In the genomic region with DNA sequence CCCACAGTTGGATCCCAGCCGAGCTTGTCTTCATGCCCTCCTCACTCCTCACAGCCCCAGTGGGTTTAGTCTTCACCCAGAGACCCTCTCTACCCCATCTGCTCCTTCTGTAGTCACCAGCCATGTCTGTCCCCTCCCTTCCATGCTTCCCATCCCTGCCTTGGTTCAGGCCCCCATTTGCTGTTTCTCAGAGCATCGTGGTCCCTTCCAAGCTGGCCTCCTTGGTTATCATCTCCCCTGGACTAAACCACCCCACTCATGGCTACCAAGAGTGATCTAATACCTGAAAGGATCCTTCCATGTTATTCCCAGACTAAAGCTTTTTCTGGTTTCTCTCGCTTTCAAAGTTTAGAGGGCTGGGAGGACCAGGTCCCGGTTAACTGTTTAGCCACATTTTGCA, we compare ENCODE assay signal across 9 cellular contexts. TPM values are rescaled to one million over a fixed set of nuclear protein-coding genes. Genes with fewer than 3 reads are reported as not detected.
DNase-seq lines count a peak whose midpoint lies in the region; ATAC-seq, FAIRE-seq and TF ChIP-seq lines count a peak whose summit lies in the region.
"Had no signal": no experiment of that assay in that cellular context is flagged by ENCODE, and none has a peak within 500 bp of the region (broad histone marks: within the 10 kb centered on the region; RNA-seq: fewer than 3 reads in every experiment).

No MANE protein-coding gene starts in this region.

- H4K91ac ChIP-seq in H1 (replicated peaks; ENCODE audit: insufficient read length, low read length): no peak overlapping the region

- TF ChIP-seq CTCF in H1 (IDR thresholded peaks at IDR 0.05; ENCODE audit: control extremely low read depth in 1 of 3, insufficient read depth in 1 of 3, low read depth in 1 of 3, low read length in 3 of 3): no peak
- no peak for TF ChIP-seq CTCF in HepG2 (CRISPR knock-in tag; IDR thresholded peaks at IDR 0.05)
- no peak for TF ChIP-seq CTCF in body of pancreas (IDR thresholded peaks at IDR 0.05)

- H2BK120ac ChIP-seq in H1 (replicated peaks; ENCODE audit: low read depth, low read length): no peak overlapping the region

- H3K36me3 ChIP-seq in SJSA1 (peaks cover 4% of the 10 kb centered on the region; the same call in 1 of the 2 replicates), H1 (ENCODE audit: control insufficient read depth in 2 of 4, insufficient read depth in 4 of 4, low read length in 3 of 4) (no peaks in the 10 kb centered on the region), HepG2 (replicated peaks in 1 of 2; ENCODE audit: control insufficient read depth in 1 of 2, insufficient read depth in 2 of 2, low read length in 2 of 2) (no peaks in the 10 kb centered on the region), body of pancreas (replicated peaks in 1 of 2; ENCODE audit: insufficient read depth in 1 of 2, low read depth in 2 of 2) (no peaks in the 10 kb centered on the region)

- peaks cover 8 to 11% of the 10 kb centered on the region in 2 donors for H3K36me3 Mint-ChIP-seq in activated T-cell treated with anti-CD3 and anti-CD28 coated beads, Interleukin-2, amount 50 U/mL, for 72 hours (ENCODE audit: insufficient read depth in 2 of 2)
- peaks cover 9% of the 10 kb centered on the region for H3K36me3 Mint-ChIP-seq in stimulated activated effector memory CD8-positive, alpha-beta T cell treated with anti-CD3 and anti-CD28 coated beads, Interleukin-12 subunit alpha, Interleukin-12 subunit beta, amount 100 ng/mL, for 72 hours

- peaks cover 5 to 7% of the 10 kb centered on the region in 2 donors for H3K9me3 Mint-ChIP-seq in activated T-cell treated with anti-CD3 and anti-CD28 coated beads, Interleukin-2, amount 50 U/mL, for 72 hours
- peaks cover 8% of the 10 kb centered on the region for H3K9me3 Mint-ChIP-seq in stimulated activated effector memory CD8-positive, alpha-beta T cell treated with anti-CD3 and anti-CD28 coated beads, Interleukin-12 subunit alpha, Interleukin-12 subunit beta, amount 100 ng/mL, for 72 hours

- H3K23ac ChIP-seq in H1 (ENCODE audit: insufficient read length): no peak overlapping the region

- H3K14ac ChIP-seq in H1 (ENCODE audit: insufficient read length): no peak overlapping the region

- no peak for FAIRE-seq in H1 (lab: Jason Lieb, UNC)
- FAIRE-seq in HepG2 (lab: Jason Lieb, UNC): no peak

- H2BK12ac ChIP-seq in H1 (ENCODE audit: low read depth, low read length): no peak overlapping the region

- H3K4ac ChIP-seq in H1 (replicated peaks; ENCODE audit: insufficient read length, low read depth, low read length): no peak overlapping the region

- TF ChIP-seq POLR2A in H1 (IDR thresholded peaks at IDR 0.05; ENCODE audit: control extremely low read depth in 1 of 2, low read depth in 2 of 2, low read length in 2 of 2) (no peak), HepG2 (IDR thresholded peaks at IDR 0.05; ENCODE audit: insufficient read depth in 1 of 2, low read depth in 2 of 2, low read length in 2 of 2) (no peak), body of pancreas (IDR thresholded peaks at IDR 0.05) (no peak)

- H2BK5ac ChIP-seq in H1 (ENCODE audit: low read depth, low read length): no peak overlapping the region

- H2AFZ ChIP-seq in H1 (ENCODE audit: low read length) (no peak overlapping the region), HepG2 (ENCODE audit: low read length) (no peak overlapping the region)

- no peak for TF ChIP-seq RAD21 in H1 (IDR thresholded peaks at IDR 0.05 in 1 of 2, conservative IDR thresholded peaks at IDR 0.05 in 1 of 2; ENCODE audit: low read depth in 2 of 2, low read length in 2 of 2)
- TF ChIP-seq RAD21 in HepG2 (CRISPR knock-in tag; IDR thresholded peaks at IDR 0.05): no peak

- POLR2A ChIA-PET in H1 (lab: Charles Lee; ENCODE audit: partially characterized antibody): interaction anchor here (1.5 kb wide), 1 partner anchor 9 kb away, joined by 4 read pairs; a partner anchor contains a TSS
- POLR2A ChIA-PET in HepG2 (lab: Yijun Ruan, JAX): no interaction called here

- BruUV-seq in HepG2 (replicated peaks; lab: Mats Ljungman, UMichigan): no TSS peak

- TF ChIP-seq EP300 in H1 (IDR thresholded peaks at IDR 0.05; ENCODE audit: borderline replicate concordance in 1 of 2, low read depth in 2 of 2, low read length in 2 of 2) (no peak), HepG2 (IDR thresholded peaks at IDR 0.05; ENCODE audit: low read depth in 2 of 2, low read length in 2 of 2) (no peak), HepG2 (CRISPR knock-in tag; IDR thresholded peaks at IDR 0.05; ENCODE audit: borderline replicate concordance) (no peak)

- peak overlapping the region; percentile 70 to 84 for H3K4me3 Mint-ChIP-seq in activated T-cell treated with anti-CD3 and anti-CD28 coated beads, Interleukin-2, amount 50 U/mL, for 72 hours
- H3K4me3 Mint-ChIP-seq in stimulated activated effector memory CD8-positive, alpha-beta T cell treated with anti-CD3 and anti-CD28 coated beads, Interleukin-12 subunit alpha, Interleukin-12 subunit beta, amount 100 ng/mL, for 72 hours: peak overlapping the region; percentile 67

- no peaks in the 10 kb centered on the region for H4K20me1 ChIP-seq in H1 (replicated peaks in 1 of 2; ENCODE audit: control insufficient read depth in 1 of 2, insufficient read depth in 2 of 2, low read length in 2 of 2)
- no peaks in the 10 kb centered on the region for H4K20me1 ChIP-seq in HepG2 (ENCODE audit: insufficient read depth, low read length)

- no peak overlapping the region for H4K8ac ChIP-seq in H1 (ENCODE audit: extremely low read depth, insufficient read depth, low read length)

- no peak for ATAC-seq in activated T-cell treated with anti-CD3 and anti-CD28 coated beads, Interleukin-2, amount 50 U/mL, for 72 hours (replicated peaks in 1 of 2)
- ATAC-seq in stimulated activated effector memory CD8-positive, alpha-beta T cell treated with anti-CD3 and anti-CD28 coated beads, Interleukin-12 subunit alpha, Interleukin-12 subunit beta, amount 100 ng/mL, for 72 hours: no peak
- ATAC-seq in HepG2 (no peak), body of pancreas (no peak)

- H4K5ac ChIP-seq in H1 (ENCODE audit: insufficient read length, low read depth, low read length): no peak overlapping the region

- 76% methylated on average over 4 of the region's 4 CpGs; no CpG with 5 or more reads in 1 of the 2 experiments for WGBS in H1 (ENCODE audit: extremely low coverage in 1 of 2, insufficient coverage in 1 of 2, insufficient read length in 1 of 2, insufficient replicate concordance in 2 of 2, low coverage in 1 of 2, low lambda C conversion rate in 2 of 2, missing lambda C conversion rate in 1 of 2), 2 experiments
- 21% methylated on average over 4 of the region's 4 CpGs for WGBS in HepG2 (ENCODE audit: low lambda C conversion rate)
- 95 to 96% methylated on average over 4 of the region's 4 CpGs for WGBS in body of pancreas, 2 donors

- H2BK20ac ChIP-seq in H1 (ENCODE audit: low read length): no peak overlapping the region

- H3K79me2 ChIP-seq in H1 (ENCODE audit: control insufficient read depth in 1 of 2, insufficient read depth in 2 of 2, low read length in 2 of 2): no peaks in the 10 kb centered on the region
- H3K79me2 ChIP-seq in HepG2 (ENCODE audit: insufficient read depth, low read length): no peaks in the 10 kb centered on the region

- no peak overlapping the region for H3K4me2 ChIP-seq in H1 (ENCODE audit: insufficient read depth in 1 of 2, low read depth in 2 of 2, low read length in 2 of 2)
- H3K4me2 ChIP-seq in HepG2 (ENCODE audit: low read depth, low read length): no peak overlapping the region

- no peaks in the 10 kb centered on the region for H3K27me3 ChIP-seq in SJSA1 (replicated peaks)
- peaks cover 0 to 10% (median 3%) of the 10 kb centered on the region in 4 experiments; a peak in 5 of 7 replicates for H3K27me3 ChIP-seq in H1 (replicated peaks in 1 of 4; ENCODE audit: control insufficient read depth in 3 of 4, extremely low read depth in 1 of 4, insufficient read depth in 3 of 4, low read length in 3 of 4)
- H3K27me3 ChIP-seq in HepG2 (ENCODE audit: control insufficient read depth in 1 of 2, insufficient read depth in 2 of 2, low read length in 2 of 2): peaks cover under 1 to 2% of the 10 kb centered on the region in 2 experiments; a peak in 1 of 5 replicates
- H3K27me3 ChIP-seq in body of pancreas: no peaks in the 10 kb centered on the region

- DNase-seq in activated T-cell treated with anti-CD3 and anti-CD28 coated beads, Interleukin-2, amount 50 U/mL, for 72 hours: no peak
- no peak for DNase-seq in activated T-cell treated with anti-CD3 and anti-CD28 coated beads for 4 hours
- no peak for DNase-seq in SJSA1 (ENCODE audit: low read depth in 1 of 2, low spot score in 2 of 2)
- DNase-seq in H1 (ENCODE audit: low read depth in 1 of 2, low spot score in 2 of 2): no peak
- DNase-seq in stimulated activated effector memory CD8-positive, alpha-beta T cell treated with anti-CD3 and anti-CD28 coated beads, Interleukin-12 subunit alpha, Interleukin-12 subunit beta, amount 100 ng/mL, for 72 hours (ENCODE audit: low spot score in 2 of 2): no peak
- DNase-seq in central memory CD4-positive, alpha-beta T cell: no peak
- no peak for DNase-seq in HepG2 (ENCODE audit: low spot score)
- DNase-seq in body of pancreas: no peak
- DNase-seq: GOT3 had no signal

- intact Hi-C loops in HepG2 (cut with micrococcal nuclease; ENCODE audit: unreplicated experiment): no loop called here
- intact Hi-C loops in body of pancreas (cut with DNase I): no loop called here

- peak overlapping the region; percentile 74 for H3K27ac Mint-ChIP-seq in activated T-cell treated with anti-CD3 and anti-CD28 coated beads, Interleukin-2, amount 50 U/mL, for 72 hours
- peak overlapping the region; percentile 91 for H3K27ac Mint-ChIP-seq in stimulated activated effector memory CD8-positive, alpha-beta T cell treated with anti-CD3 and anti-CD28 coated beads, Interleukin-12 subunit alpha, Interleukin-12 subunit beta, amount 100 ng/mL, for 72 hours

- no peak overlapping the region for H3K56ac ChIP-seq in H1 (replicated peaks; ENCODE audit: insufficient read length, low read depth, low read length)

- no peaks in the 10 kb centered on the region for H3K23me2 ChIP-seq in H1 (ENCODE audit: low read depth, low read length)

- in situ Hi-C loops in HepG2 (cut with HindIII; ENCODE audit: extremely low pct_ligation_motif_present, low pct_unique_long_range_greater_than_20kb): no loop called here

- H3K4me1 ChIP-seq in SJSA1 (replicated peaks): peaks cover 45% of the 10 kb centered on the region
- no peaks in the 10 kb centered on the region for H3K4me1 ChIP-seq in H1 (replicated peaks in 1 of 4; ENCODE audit: control insufficient read depth in 3 of 4, insufficient read depth in 4 of 4, low read length in 3 of 4)
- peaks cover 5% of the 10 kb centered on the region; the same call in 1 of the 2 replicates for H3K4me1 ChIP-seq in HepG2 (ENCODE audit: insufficient read depth, low read length)
- peaks cover 56% of the 10 kb centered on the region for H3K4me1 ChIP-seq in body of pancreas

- peaks cover 26% of the 10 kb centered on the region for H3K4me1 Mint-ChIP-seq in activated T-cell treated with anti-CD3 and anti-CD28 coated beads, Interleukin-2, amount 50 U/mL, for 72 hours (ENCODE audit: low read depth)
- peaks cover 38% of the 10 kb centered on the region for H3K4me1 Mint-ChIP-seq in stimulated activated effector memory CD8-positive, alpha-beta T cell treated with anti-CD3 and anti-CD28 coated beads, Interleukin-12 subunit alpha, Interleukin-12 subunit beta, amount 100 ng/mL, for 72 hours

- H2AK5ac ChIP-seq in H1 (ENCODE audit: low read depth, low read length): no peak overlapping the region

- peaks cover 28% of the 10 kb centered on the region for H3K27me3 Mint-ChIP-seq in activated T-cell treated with anti-CD3 and anti-CD28 coated beads, Interleukin-2, amount 50 U/mL, for 72 hours (ENCODE audit: low read depth)

- no peak overlapping the region for H3K18ac ChIP-seq in H1 (ENCODE audit: extremely low read depth, low read length)

- CTCF ChIA-PET in H1 (lab: Charles Lee; ENCODE audit: partially characterized antibody) (interaction anchor here (0.5 to 5.2 kb wide), 7 partner anchors 9 to 270 kb away, joined by 3 to 23 read pairs (median 7); no protein-coding TSS in a partner anchor), HepG2 (lab: Yijun Ruan, JAX; ENCODE audit: low intra/inter-chr PET ratio, low total read pairs) (no interaction called here)

- 0 out of 2 replicates have a peak, but pooled peaks cover 2% of the 10 kb centered on the region for H3K79me1 ChIP-seq in H1 (ENCODE audit: low read depth, low read length)

- 0 out of 2 replicates have a peak overlapping the region, but pooled peaks have one; percentile 29 for H2BK15ac ChIP-seq in H1 (ENCODE audit: low read length)

- no peak overlapping the region for H3K4me3 ChIP-seq in SJSA1
- H3K4me3 ChIP-seq in H1 (ENCODE audit: extremely low read depth in 1 of 4, insufficient read depth in 2 of 4, low read depth in 3 of 4, low read length in 4 of 4): no peak overlapping the region
- no peak overlapping the region for H3K4me3 ChIP-seq in HepG2 (replicated peaks in 1 of 3; ENCODE audit: insufficient read depth in 1 of 3, low read depth in 2 of 3, low read length in 3 of 3)
- no peak overlapping the region for H3K4me3 ChIP-seq in body of pancreas

- H3K27ac ChIP-seq in SJSA1 (peak overlapping the region; percentile 5; the same call in 1 of the 2 replicates), H1 (ENCODE audit: low read depth, low read length) (no peak overlapping the region), HepG2 (ENCODE audit: extremely low read length, insufficient read depth, low read length) (no peak overlapping the region), body of pancreas (peak overlapping the region in 1 of 4 donors; percentile 9)

- no peaks in the 10 kb centered on the region for H3K9me3 ChIP-seq in SJSA1 (replicated peaks)
- H3K9me3 ChIP-seq in H1 (ENCODE audit: insufficient read depth in 2 of 2, low read depth in 1 of 2, low read length in 1 of 2): peaks cover 3 to 4% of the 10 kb centered on the region in 2 experiments; a peak in 3 of 4 replicates
- no peaks in the 10 kb centered on the region for H3K9me3 ChIP-seq in HepG2 (ENCODE audit: low read length)
- no peaks in the 10 kb centered on the region for H3K9me3 ChIP-seq in body of pancreas

- no peak overlapping the region for H3K9ac ChIP-seq in H1 (replicated peaks in 1 of 4; ENCODE audit: extremely low read depth in 1 of 4, low read depth in 3 of 4, low read length in 3 of 4)
- H3K9ac ChIP-seq in HepG2 (ENCODE audit: insufficient read depth, low read depth, low read length): no peak overlapping the region

RNA-seq across cellular contexts. Expression of a gene that starts 8.3 kb away (rescaled TPM):
- 1 to 10 TPM in 1 of 2 donors, under 1 TPM in 1; 0.62 to 1.4 TPM for total RNA-seq in activated T-cell treated with anti-CD3 and anti-CD28 coated beads, Interleukin-2, amount 50 U/mL, for 72 hours
- 7.8 and 7.9 TPM in 2 replicates for total RNA-seq in SJSA1 (2014; rRNA removed; shearing (Covaris generic))
- 4.4 and 5.6 TPM in 2 replicates for total RNA-seq in H1 (2021; fragmentation: NEBNext Ultra II Directional; extraction: Animal tissue kit (Norgen Biotek cat#: 25700))
- polyA plus RNA-seq in H1 (2011; rRNA removed): 2.8 and 3.7 TPM in 2 replicates
- polyA plus RNA-seq in H1 (2011; cell fraction: cytosol; rRNA removed): 3.0 TPM
- polyA plus RNA-seq in H1 (2011; cell fraction: nucleus; rRNA removed): 3.4 TPM
- polyA plus RNA-seq in H1 (2012, experiment 1 of 2): 4.1 to 5.5 TPM (median 4.6 TPM) in 4 replicates
- polyA plus RNA-seq in H1 (2012, experiment 2 of 2): 3.9 TPM
- 3.9 TPM for polyA plus RNA-seq in H1 (2013, experiment 1 of 2)
- 4.7 TPM for polyA plus RNA-seq in H1 (2013, experiment 2 of 2)
- 6.8 and 9.8 TPM in 2 replicates for polyA minus RNA-seq in H1 (2011; rRNA and poly(A)+ RNA removed)
- 3.7 TPM for polyA minus RNA-seq in H1 (2011; cell fraction: cytosol; rRNA and poly(A)+ RNA removed)
- 9.7 TPM for polyA minus RNA-seq in H1 (2011; cell fraction: nucleus; rRNA and poly(A)+ RNA removed)
- total RNA-seq in HepG2 (2016; rRNA removed; fragmentation: Illumina TruSeq; extraction: Trizol): 0.55 and 1.1 TPM in 2 replicates
- 2.8 and 4.6 TPM in 2 replicates for total RNA-seq in HepG2 (2016; cell fraction: cytosol; rRNA removed; fragmentation: Illumina TruSeq; extraction: Trizol; ENCODE audit: low read depth)
- 0.98 and 1.0 TPM in 2 replicates for total RNA-seq in HepG2 (2016; cell fraction: insoluble cytoplasmic fraction; rRNA removed; fragmentation: Illumina TruSeq; extraction: Trizol)
- 1.9 and 3.1 TPM in 2 replicates for total RNA-seq in HepG2 (2016; cell fraction: membrane; rRNA removed; fragmentation: Illumina TruSeq; extraction: Trizol)
- total RNA-seq in HepG2 (2016; cell fraction: nucleus; rRNA removed; fragmentation: Illumina TruSeq; extraction: Trizol): 0.56 and 1.2 TPM in 2 replicates
- 0.36 and 0.99 TPM in 2 replicates for polyA plus RNA-seq in HepG2 (2011; rRNA removed)
- 0.27 and 0.42 TPM in 2 replicates for polyA plus RNA-seq in HepG2 (2011; cell fraction: cytosol; rRNA removed)
- 0.74 and 0.87 TPM in 2 replicates for polyA plus RNA-seq in HepG2 (2011; cell fraction: nucleus; rRNA removed)
- polyA plus RNA-seq in HepG2 (2012): 0.61 and 0.94 TPM in 2 replicates
- 4.1 and 4.3 TPM in 2 replicates for polyA plus RNA-seq in HepG2 (2016; cell fraction: cytosol; fragmentation: Illumina TruSeq; extraction: Trizol; ENCODE audit: low read depth)
- 0.69 and 0.95 TPM in 2 replicates for polyA plus RNA-seq in HepG2 (2016; cell fraction: insoluble cytoplasmic fraction; fragmentation: Illumina TruSeq; extraction: Trizol; ENCODE audit: low read depth)
- polyA plus RNA-seq in HepG2 (2016; cell fraction: membrane; fragmentation: Illumina TruSeq; extraction: Trizol; ENCODE audit: low read depth): 2.4 and 2.5 TPM in 2 replicates
- 0.85 TPM in 1 of 2 replicates, not detected in the other for polyA plus RNA-seq in HepG2 (2016; cell fraction: nucleus; fragmentation: Illumina TruSeq; extraction: Trizol; ENCODE audit: insufficient read depth, low read depth)
- 0.37 and 0.48 TPM in 2 replicates for polyA minus RNA-seq in HepG2 (2011; rRNA and poly(A)+ RNA removed; ENCODE audit: low replicate concordance)
- 0.99 TPM in 1 of 2 replicates, not detected in the other for polyA minus RNA-seq in HepG2 (2011; cell fraction: cytosol; rRNA and poly(A)+ RNA removed)
- polyA minus RNA-seq in HepG2 (2011; cell fraction: nucleus; rRNA and poly(A)+ RNA removed): 1.7 and 2.6 TPM in 2 replicates
- 10 to 100 TPM in 1 of 2 donors, 1 to 10 TPM in 1; 7.9 to 15.3 TPM for total RNA-seq in body of pancreas
